Comparison of ENCODE assay signal across 14 cellular contexts in the genomic region with DNA sequence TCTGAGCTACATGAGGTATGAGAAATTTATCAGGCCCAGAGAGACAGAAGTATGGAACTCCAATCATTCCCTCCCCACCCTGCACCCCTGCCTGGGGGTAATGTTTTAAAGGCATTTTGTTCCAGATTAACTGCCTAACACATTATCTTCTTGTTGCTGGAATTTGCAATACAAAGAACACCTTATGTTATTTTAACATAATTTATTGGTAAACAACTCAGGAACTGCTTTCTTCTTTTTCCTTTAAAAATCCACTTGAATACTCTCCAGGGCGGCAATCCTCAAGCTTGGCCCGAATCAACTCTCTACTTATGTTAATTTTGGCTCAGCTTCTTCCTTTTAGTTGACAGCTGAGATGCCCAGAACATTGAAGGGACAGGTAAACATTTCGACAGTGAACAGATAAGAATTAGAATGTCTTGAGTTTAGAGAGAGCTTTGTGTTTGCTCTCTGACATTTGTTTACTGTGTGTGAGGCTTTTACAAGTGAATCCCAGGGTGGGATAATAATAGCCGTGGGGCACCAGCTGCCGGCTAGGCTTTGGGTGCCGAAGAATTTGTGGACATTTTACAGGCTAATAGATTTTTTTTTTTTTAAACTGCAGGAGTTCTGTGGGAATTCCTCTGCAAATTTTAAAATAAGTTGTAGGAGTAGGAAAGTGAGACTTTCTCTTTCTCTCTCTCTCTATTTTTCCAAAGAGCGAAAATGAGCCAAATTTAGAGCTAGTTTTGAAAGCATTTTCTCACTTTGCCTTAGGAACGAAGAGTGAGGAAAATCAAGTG.
DNase-seq lines count a peak whose midpoint lies in the region; ATAC-seq and TF ChIP-seq lines count a peak whose summit lies in the region.
"Had no signal": no experiment of that assay in that cellular context is flagged by ENCODE, and none has a peak within 500 bp of the region (broad histone marks: within the 10 kb centered on the region; RNA-seq: fewer than 3 reads in every experiment).

No MANE protein-coding gene starts in this region.

- H3K27me3 ChIP-seq in HUES64 (ENCODE audit: insufficient read depth, low read length) (no peaks in the 10 kb centered on the region; the same call in 1 of the 2 replicates), trophoblast cell (ENCODE audit: insufficient read depth, low read length) (no peaks in the 10 kb centered on the region), A673 (replicated peaks; ENCODE audit: insufficient read depth, low read depth, low read length, poor library complexity) (no peaks in the 10 kb centered on the region)
- H3K27me3 ChIP-seq: SJCRH30 had no signal

- H3K27ac ChIP-seq in HUES64 (ENCODE audit: low read depth, low read length) (peak overlapping the region; percentile 94), trophoblast cell (ENCODE audit: low read depth, low read length) (peak overlapping the region; percentile 80), A673 (ENCODE audit: low read depth, low read length, poor library complexity, severe bottlenecking) (no peak overlapping the region)
- H3K27ac ChIP-seq: SJCRH30, stomach had no signal

- WGBS in HUES64: 2% methylated on average over 8 of the region's 8 CpGs
- no CpG with 5 or more reads among the region's 8 CpGs for WGBS in trophoblast cell (ENCODE audit: extremely low coverage, insufficient coverage, insufficient read length)

- intact Hi-C loops in A673 (cut with micrococcal nuclease; ENCODE audit: unreplicated experiment): no loop called here
- intact Hi-C loops in left ventricle myocardium superior (cut with micrococcal nuclease): no loop called here
- intact Hi-C loops in Right ventricle myocardium superior (cut with DNase I): no loop called here

- H3K79me2 ChIP-seq in trophoblast cell (ENCODE audit: control insufficient read depth, insufficient read depth, low read length, poor library complexity): peaks cover 2% of the 10 kb centered on the region

- no peak overlapping the region for H3K18ac ChIP-seq in trophoblast cell (ENCODE audit: low read length)

- H2AK5ac ChIP-seq in trophoblast cell (ENCODE audit: low read length): no peak overlapping the region

- H3K4me3 ChIP-seq in HUES64 (ENCODE audit: low read length) (peak overlapping the region; percentile 30), trophoblast cell (ENCODE audit: low read depth, low read length) (no peak overlapping the region), A673 (ENCODE audit: low read depth, low read length, poor library complexity, severe bottlenecking) (no peak overlapping the region)
- H3K4me3 ChIP-seq: SJCRH30, stomach had no signal

- peak overlapping the region; percentile 17 for H3K4ac ChIP-seq in trophoblast cell (ENCODE audit: low read depth, low read length)

- CTCF ChIA-PET in A673 (lab: Charles Lee): no interaction called here

- H4K12ac ChIP-seq in trophoblast cell (ENCODE audit: low read depth, low read length): no peak overlapping the region

- H2AFZ ChIP-seq in trophoblast cell (ENCODE audit: insufficient read depth, low read length, poor library complexity): no peak overlapping the region

- peak overlapping the region; percentile 88 for H3K14ac ChIP-seq in trophoblast cell (ENCODE audit: low read length)

- BruUV-seq in A673 (replicated peaks; lab: Mats Ljungman, UMichigan): no TSS peak

- H2BK120ac ChIP-seq in trophoblast cell (ENCODE audit: insufficient read depth, low read length, poor library complexity): peak overlapping the region; percentile 99

- DNase-seq in NCI-H748 treated with DMSO at 0.1 percent for 48 hours (lab: John Stamatoyannopoulos, UW) (peak; percentile 65), iPS DF 19.7 (ENCODE audit: low read depth, low spot score) (peak; percentile 57), trophoblast cell (peak; percentile 28 to 67), A673 (ENCODE audit: low spot score) (no peak), left ventricle myocardium superior (no peak), Right ventricle myocardium superior (no peak)
- DNase-seq: activated CD4-positive, alpha-beta T cell treated with anti-CD3 and anti-CD28 coated beads, Interleukin-2, amount 50 U/mL, for 48 hours; activated naive CD8-positive, alpha-beta T cell treated with anti-CD3 and anti-CD28 coated beads, Interleukin-2, amount 50 U/mL, for 24 hours; C1 segment of cervical spinal cord; caudate nucleus; NCI-H2029 treated with DMSO at 0.1 percent for 48 hours; stomach had no signal

- peak overlapping the region; percentile 95 for H4K91ac ChIP-seq in trophoblast cell (ENCODE audit: low read depth, low read length)

- peak overlapping the region; percentile 100 for H2BK12ac ChIP-seq in trophoblast cell (ENCODE audit: low read length)

- no peak overlapping the region for H3K23ac ChIP-seq in trophoblast cell (ENCODE audit: low read length)

- H3K9ac ChIP-seq in HUES64 (ENCODE audit: low read depth, low read length) (peak overlapping the region; percentile 43), trophoblast cell (ENCODE audit: low read length) (no peak overlapping the region)

- H3K79me1 ChIP-seq in trophoblast cell (ENCODE audit: low read length): peaks cover 15% of the 10 kb centered on the region

- H2BK5ac ChIP-seq in trophoblast cell (ENCODE audit: low read depth, low read length, poor library complexity): peak overlapping the region; percentile 93

- POLR2A ChIA-PET in A673 (lab: Charles Lee; ENCODE audit: low non-redundant PET): interaction anchor here (0.6 kb wide), 1 partner anchor 36 kb away, joined by 3 read pairs; no protein-coding TSS in a partner anchor

- H4K8ac ChIP-seq in trophoblast cell (ENCODE audit: low read depth, low read length): peak overlapping the region; percentile 83

- no peak for ATAC-seq in left ventricle myocardium superior
- ATAC-seq in Right ventricle myocardium superior (ENCODE audit: poor library complexity): no peak
- ATAC-seq: activated naive CD8-positive, alpha-beta T cell treated with anti-CD3 and anti-CD28 coated beads, Interleukin-2, amount 50 U/mL, for 24 hours had no signal

- H3K9me3 ChIP-seq in HUES64 (ENCODE audit: insufficient read depth, low read depth, low read length) (no peaks in the 10 kb centered on the region), trophoblast cell (ENCODE audit: insufficient read depth, low read depth, low read length) (no peaks in the 10 kb centered on the region), A673 (ENCODE audit: low read depth, low read length, poor library complexity, severe bottlenecking) (no peaks in the 10 kb centered on the region)
- H3K9me3 ChIP-seq: SJCRH30, stomach had no signal

- peak overlapping the region; percentile 52 for H3K4me2 ChIP-seq in trophoblast cell (ENCODE audit: low read length)

- TF ChIP-seq CTCF in A673 (conservative IDR thresholded peaks at IDR 0.05; ENCODE audit: low read depth, low read length): no peak

- H3K36me3 ChIP-seq in HUES64 (ENCODE audit: insufficient read depth, low read length) (no peaks in the 10 kb centered on the region), trophoblast cell (ENCODE audit: control insufficient read depth in 1 of 2, insufficient read depth in 2 of 2, low read length in 2 of 2) (no peaks in the 10 kb centered on the region), A673 (ENCODE audit: insufficient read depth, low read length, poor library complexity, severe bottlenecking) (no peaks in the 10 kb centered on the region)
- H3K36me3 ChIP-seq: SJCRH30, stomach had no signal

- H3K4me1 ChIP-seq in HUES64 (ENCODE audit: insufficient read depth, low read length): peaks cover 67% of the 10 kb centered on the region
- H3K4me1 ChIP-seq in trophoblast cell (ENCODE audit: control insufficient read depth in 1 of 2, insufficient read depth in 2 of 2, low read length in 2 of 2): peaks cover 16 to 27% of the 10 kb centered on the region in 2 experiments
- H3K4me1 ChIP-seq in A673 (ENCODE audit: insufficient read depth, low read length, poor library complexity, severe bottlenecking): peaks cover 44% of the 10 kb centered on the region
- H3K4me1 ChIP-seq: SJCRH30 had no signal

Comparison
In these comparisons a context has a peak if more than half of its experiments do, and no peak if none do; other contexts are left out.
1. DNase-seq: peak in NCI-H748 treated with DMSO at 0.1 percent for 48 hours (single experiment), iPS DF 19.7 (single experiment) and trophoblast cell (2 of 2); none in A673 (single experiment), left ventricle myocardium superior (single experiment) and Right ventricle myocardium superior (single experiment).